18 cellular contexts compared by ENCODE assay signal in genomic region chr3:165983284-165983683, GRCh38.
A peak's percentile ranks its signal among the peaks of the same experiment; 100 is the strongest.
DNase-seq lines count a peak whose midpoint lies in the region; ATAC-seq and TF ChIP-seq lines count a peak whose summit lies in the region.
"Had no signal": no experiment of that assay in that cellular context is flagged by ENCODE, and none has a peak within 500 bp of the region (broad histone marks: within the 10 kb centered on the region; RNA-seq: fewer than 3 reads in every experiment).

No MANE protein-coding gene starts in this region.

- DNase-seq in ACHN, result peak; percentile 31
- DNase-seq in LNCaP clone FGC (ENCODE audit: low read depth), result peak; percentile 13
- DNase-seq in choroid plexus epithelial cell (ENCODE audit: low read depth), result peak; percentile 40
- DNase-seq in iris pigment epithelial cell (ENCODE audit: low read depth), result peak; percentile 20
- DNase-seq in activated T-cell treated with anti-CD3 and anti-CD28 coated beads for 4 hours, result no peak
- no peak for DNase-seq in NCI-H1092 treated with DMSO at 0.1 percent for 48 hours (lab: John Stamatoyannopoulos, UW)
- no peak for DNase-seq in Right ventricle myocardium superior
- DNase-seq: activated B cell treated with CpG ODN at 0.5 μM for 24 hours; activated CD8-positive, alpha-beta T cell treated with anti-CD3 and anti-CD28 coated beads, Interleukin-2, amount 10 ng/mL, durations not matched to agents 7 days and 5 days; activated T-cell treated with anti-CD3 and anti-CD28 coated beads, Interleukin-2, amount 50 U/mL, for 48 hours; effector CD4-positive, alpha-beta T cell; left cardiac atrium; NCI-H2029; NCI-H446 treated with DMSO at 0.1 percent for 48 hours; T-helper 2 cell; tibial artery had no signal

- intact Hi-C loops in Right ventricle myocardium superior (cut with DNase I), result no loop called here

- no peak overlapping the region for H3K4me3 ChIP-seq in LNCaP clone FGC (ENCODE audit: low read depth, low read length)
- H3K4me3 ChIP-seq in choroid plexus epithelial cell (ENCODE audit: low read depth, low read length), result no peak overlapping the region
- H3K4me3 ChIP-seq: tibial artery had no signal

- in situ Hi-C loops in ACHN (cut with HindIII; ENCODE audit: low pct_ligation_motif_present, low pct_unique_long_range_greater_than_20kb, low sequenced_read_pairs), result no loop called here

- TF ChIP-seq CTCF in LNCaP clone FGC (IDR thresholded peaks at IDR 0.05; ENCODE audit: control insufficient read depth, extremely low read depth, insufficient read depth) (no peak), choroid plexus epithelial cell (conservative IDR thresholded peaks at IDR 0.05; ENCODE audit: low read depth, low read length) (no peak)

- ATAC-seq in HG03378 (IDR thresholded peaks at IDR 0.05; ENCODE audit: unreplicated experiment), result no peak
- no peak for ATAC-seq in Right ventricle myocardium superior (ENCODE audit: poor library complexity)
- ATAC-seq: activated CD8-positive, alpha-beta T cell treated with anti-CD3 and anti-CD28 coated beads, Interleukin-2, amount 10 ng/mL, durations not matched to agents 7 days and 5 days; activated naive CD4-positive, alpha-beta T cell treated with anti-CD3 and anti-CD28 coated beads, Interleukin-2, amount 50 U/mL, for 72 hours; left cardiac atrium had no signal

Comparison
In these comparisons a context has a peak if more than half of its experiments do, and no peak if none do; other contexts are left out.
1. DNase-seq: peak in ACHN (single experiment), LNCaP clone FGC (single experiment), choroid plexus epithelial cell (single experiment) and iris pigment epithelial cell (single experiment); none in activated T-cell treated with anti-CD3 and anti-CD28 coated beads for 4 hours (single experiment), NCI-H1092 treated with DMSO at 0.1 percent for 48 hours (single experiment) and Right ventricle myocardium superior (single experiment).